1 cellular context compared by ENCODE assay signal in the genomic region with DNA sequence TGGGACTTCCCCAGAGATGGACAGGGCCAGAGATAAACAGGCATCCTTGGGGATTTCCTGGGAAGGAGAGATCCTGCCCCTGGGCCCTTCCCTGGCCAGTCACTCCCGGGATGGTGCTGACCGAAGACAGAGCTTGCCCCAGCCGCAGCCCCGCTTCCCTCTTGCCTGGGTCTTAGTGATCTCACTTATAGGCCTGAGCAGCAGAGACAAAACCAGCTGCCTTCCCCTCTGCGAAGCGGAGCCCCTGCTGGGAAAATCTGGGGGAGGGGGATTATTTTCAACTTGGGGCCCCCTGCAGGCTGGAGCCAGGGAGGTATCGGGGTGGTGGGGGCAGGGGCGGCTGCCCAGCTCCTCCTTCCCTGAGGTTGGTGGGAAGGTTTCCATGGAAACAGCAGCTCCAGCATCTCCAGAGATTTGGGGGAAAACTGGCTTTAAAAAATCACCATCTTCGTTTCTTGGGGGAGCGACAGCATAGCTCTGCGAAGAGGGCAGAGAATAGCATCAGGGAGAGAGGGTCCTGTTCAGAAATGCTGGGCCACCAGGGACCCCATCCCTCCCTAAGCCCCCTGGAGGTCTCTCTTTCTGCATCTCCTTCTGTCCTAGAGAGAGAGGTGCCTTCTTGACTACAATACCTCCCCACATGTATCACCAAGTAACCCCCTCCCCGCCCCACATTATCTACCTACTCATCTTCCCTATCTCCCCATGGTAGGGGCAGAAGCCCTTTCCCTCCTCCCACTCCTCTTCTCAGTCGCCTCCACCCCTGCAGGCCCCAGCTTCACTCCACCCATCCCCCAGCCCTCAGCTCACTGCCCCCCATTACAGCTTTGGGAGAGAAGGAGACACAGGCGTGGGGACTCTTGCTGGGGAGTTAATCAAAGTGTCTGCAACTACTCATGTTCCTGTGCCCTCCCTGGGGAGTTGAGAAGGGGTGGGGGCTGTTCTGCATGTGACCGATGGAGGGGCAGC.
TF ChIP-seq lines count a peak whose summit lies in the region.

No MANE protein-coding gene starts in this region.

TF ChIP-seq in K562, 482 proteins besides CTCF, POLR2A, EP300 and RAD21:
- no peak for TF ChIP-seq ZNF274 (IDR thresholded peaks at IDR 0.05; ENCODE audit: borderline replicate concordance, low read depth, low read length)
- TF ChIP-seq NFIC (IDR thresholded peaks at IDR 0.05), result no peak
- TF ChIP-seq NCOA1 (IDR thresholded peaks at IDR 0.05; ENCODE audit: low read depth), result no peak
- TF ChIP-seq REST (CRISPR knock-in tag; IDR thresholded peaks at IDR 0.05; ENCODE audit: low read depth), result no peak
- TF ChIP-seq ZBTB34 (CRISPR knock-in tag; IDR thresholded peaks at IDR 0.05), result no peak
- TF ChIP-seq NRF1 (conservative IDR thresholded peaks at IDR 0.05 in 1 of 2, IDR thresholded peaks at IDR 0.05 in 1 of 2), result no peak
- TF ChIP-seq RFX1 (IDR thresholded peaks at IDR 0.05), result peak; percentile 69
- no peak for TF ChIP-seq ZMIZ1 (IDR thresholded peaks at IDR 0.05; ENCODE audit: low read depth in 2 of 2, low read length in 2 of 2)
- TF ChIP-seq BACH1 (tag; IDR thresholded peaks at IDR 0.05), result no peak
